1 cellular context compared by ENCODE assay signal in the genomic region with DNA sequence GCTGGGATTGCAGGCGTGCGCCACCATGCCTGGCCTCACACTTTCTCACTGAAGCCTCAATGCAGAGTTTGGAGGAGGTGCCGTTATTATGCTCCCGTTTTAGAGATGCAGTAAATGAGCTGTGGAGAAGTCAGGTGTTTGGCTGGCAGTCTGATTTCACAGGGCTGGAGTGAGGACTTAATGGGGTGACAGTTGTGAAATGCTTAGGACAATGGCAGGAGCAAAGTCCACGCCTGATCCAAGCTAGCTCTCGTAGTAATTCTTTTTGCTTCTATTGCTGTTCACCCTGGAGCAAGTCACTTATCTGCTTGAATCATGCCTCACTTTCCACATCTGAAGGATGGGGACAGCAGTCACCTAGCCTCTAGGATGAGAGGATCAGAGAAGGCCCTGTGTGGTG.
TF ChIP-seq lines count a peak whose summit lies in the region.

No MANE protein-coding gene starts in this region.

TF ChIP-seq in HepG2, 621 proteins besides CTCF, POLR2A, EP300 and RAD21 (continued from another document):
- TF ChIP-seq, protein P1, sequence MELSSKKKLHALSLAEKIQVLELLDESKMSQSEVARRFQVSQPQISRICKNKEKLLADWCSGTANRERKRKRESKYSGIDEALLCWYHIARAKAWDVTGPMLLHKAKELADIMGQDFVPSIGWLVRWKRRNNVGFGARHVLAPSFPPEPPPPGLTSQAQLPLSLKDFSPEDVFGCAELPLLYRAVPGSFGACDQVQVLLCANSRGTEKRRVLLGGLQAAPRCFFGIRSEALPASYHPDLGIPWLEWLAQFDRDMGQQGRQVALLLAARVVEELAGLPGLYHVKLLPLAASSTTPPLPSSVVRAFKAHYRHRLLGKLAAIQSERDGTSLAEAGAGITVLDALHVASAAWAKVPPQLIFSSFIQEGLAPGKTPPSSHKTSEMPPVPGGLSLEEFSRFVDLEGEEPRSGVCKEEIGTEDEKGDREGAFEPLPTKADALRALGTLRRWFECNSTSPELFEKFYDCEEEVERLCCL (CRISPR knock-in tag; IDR thresholded peaks at IDR 0.05; ENCODE audit: borderline replicate concordance) = no peak
- 0 out of 2 replicates have a peak, but pooled peaks have one; percentile 19 for TF ChIP-seq HNF4G (IDR thresholded peaks at IDR 0.05; ENCODE audit: borderline replicate concordance, low read depth, low read length)
- TF ChIP-seq HNF4G (CRISPR knock-in tag; IDR thresholded peaks at IDR 0.05; ENCODE audit: borderline replicate concordance, low read depth) = no peak
- no peak for TF ChIP-seq SOX13 (IDR thresholded peaks at IDR 0.05)
- TF ChIP-seq SOX13 (CRISPR knock-in tag; conservative IDR thresholded peaks at IDR 0.05 in 1 of 2, IDR thresholded peaks at IDR 0.05 in 1 of 2) = peak in 1 of 2 experiments; percentile 56; a peak in 2 of 4 replicates
- no peak for TF ChIP-seq BCL6 (CRISPR knock-in tag; IDR thresholded peaks at IDR 0.05)
- TF ChIP-seq, protein P2, sequence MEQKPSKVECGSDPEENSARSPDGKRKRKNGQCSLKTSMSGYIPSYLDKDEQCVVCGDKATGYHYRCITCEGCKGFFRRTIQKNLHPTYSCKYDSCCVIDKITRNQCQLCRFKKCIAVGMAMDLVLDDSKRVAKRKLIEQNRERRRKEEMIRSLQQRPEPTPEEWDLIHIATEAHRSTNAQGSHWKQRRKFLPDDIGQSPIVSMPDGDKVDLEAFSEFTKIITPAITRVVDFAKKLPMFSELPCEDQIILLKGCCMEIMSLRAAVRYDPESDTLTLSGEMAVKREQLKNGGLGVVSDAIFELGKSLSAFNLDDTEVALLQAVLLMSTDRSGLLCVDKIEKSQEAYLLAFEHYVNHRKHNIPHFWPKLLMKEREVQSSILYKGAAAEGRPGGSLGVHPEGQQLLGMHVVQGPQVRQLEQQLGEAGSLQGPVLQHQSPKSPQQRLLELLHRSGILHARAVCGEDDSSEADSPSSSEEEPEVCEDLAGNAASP (CRISPR knock-in tag; IDR thresholded peaks at IDR 0.05; ENCODE audit: borderline replicate concordance) = no peak
- TF ChIP-seq MTF2 (CRISPR knock-in tag; IDR thresholded peaks at IDR 0.05; ENCODE audit: borderline replicate concordance) = no peak
- TF ChIP-seq SOX6 (IDR thresholded peaks at IDR 0.05) = no peak
- TF ChIP-seq SOX6 (CRISPR knock-in tag; IDR thresholded peaks at IDR 0.05) = peak; percentile 64
- TF ChIP-seq ZNF253 (CRISPR knock-in tag; IDR thresholded peaks at IDR 0.05; ENCODE audit: borderline replicate concordance) = no peak
- TF ChIP-seq ZNF12 (CRISPR knock-in tag; IDR thresholded peaks at IDR 0.05) = no peak
- peak; percentile 79; the same call in 1 of the 2 replicates for TF ChIP-seq CEBPB (IDR thresholded peaks at IDR 0.05; ENCODE audit: borderline replicate concordance, low read depth, low read length)
- TF ChIP-seq, protein P3, sequence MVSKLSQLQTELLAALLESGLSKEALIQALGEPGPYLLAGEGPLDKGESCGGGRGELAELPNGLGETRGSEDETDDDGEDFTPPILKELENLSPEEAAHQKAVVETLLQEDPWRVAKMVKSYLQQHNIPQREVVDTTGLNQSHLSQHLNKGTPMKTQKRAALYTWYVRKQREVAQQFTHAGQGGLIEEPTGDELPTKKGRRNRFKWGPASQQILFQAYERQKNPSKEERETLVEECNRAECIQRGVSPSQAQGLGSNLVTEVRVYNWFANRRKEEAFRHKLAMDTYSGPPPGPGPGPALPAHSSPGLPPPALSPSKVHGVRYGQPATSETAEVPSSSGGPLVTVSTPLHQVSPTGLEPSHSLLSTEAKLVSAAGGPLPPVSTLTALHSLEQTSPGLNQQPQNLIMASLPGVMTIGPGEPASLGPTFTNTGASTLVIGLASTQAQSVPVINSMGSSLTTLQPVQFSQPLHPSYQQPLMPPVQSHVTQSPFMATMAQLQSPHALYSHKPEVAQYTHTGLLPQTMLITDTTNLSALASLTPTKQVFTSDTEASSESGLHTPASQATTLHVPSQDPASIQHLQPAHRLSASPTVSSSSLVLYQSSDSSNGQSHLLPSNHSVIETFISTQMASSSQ (IDR thresholded peaks at IDR 0.05; ENCODE audit: low read depth) = no peak
- TF ChIP-seq, protein P3 (CRISPR knock-in tag; IDR thresholded peaks at IDR 0.05; ENCODE audit: borderline replicate concordance) = no peak
- TF ChIP-seq, protein P4, sequence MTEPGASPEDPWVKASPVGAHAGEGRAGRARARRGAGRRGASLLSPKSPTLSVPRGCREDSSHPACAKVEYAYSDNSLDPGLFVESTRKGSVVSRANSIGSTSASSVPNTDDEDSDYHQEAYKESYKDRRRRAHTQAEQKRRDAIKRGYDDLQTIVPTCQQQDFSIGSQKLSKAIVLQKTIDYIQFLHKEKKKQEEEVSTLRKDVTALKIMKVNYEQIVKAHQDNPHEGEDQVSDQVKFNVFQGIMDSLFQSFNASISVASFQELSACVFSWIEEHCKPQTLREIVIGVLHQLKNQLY (CRISPR knock-in tag; IDR thresholded peaks at IDR 0.05) = no peak
- TF ChIP-seq ZMYM3 (CRISPR knock-in tag; IDR thresholded peaks at IDR 0.05) = peak; percentile 45; the same call in 1 of the 2 replicates
- no peak for TF ChIP-seq ZMAT3 (CRISPR knock-in tag; conservative IDR thresholded peaks at IDR 0.05)
- TF ChIP-seq ZNF557 (CRISPR knock-in tag; IDR thresholded peaks at IDR 0.05) = no peak
- TF ChIP-seq YEATS4 (CRISPR knock-in tag; IDR thresholded peaks at IDR 0.05; ENCODE audit: borderline replicate concordance) = no peak
